Comparison of ENCODE assay signal across 9 cellular contexts in the genomic region with DNA sequence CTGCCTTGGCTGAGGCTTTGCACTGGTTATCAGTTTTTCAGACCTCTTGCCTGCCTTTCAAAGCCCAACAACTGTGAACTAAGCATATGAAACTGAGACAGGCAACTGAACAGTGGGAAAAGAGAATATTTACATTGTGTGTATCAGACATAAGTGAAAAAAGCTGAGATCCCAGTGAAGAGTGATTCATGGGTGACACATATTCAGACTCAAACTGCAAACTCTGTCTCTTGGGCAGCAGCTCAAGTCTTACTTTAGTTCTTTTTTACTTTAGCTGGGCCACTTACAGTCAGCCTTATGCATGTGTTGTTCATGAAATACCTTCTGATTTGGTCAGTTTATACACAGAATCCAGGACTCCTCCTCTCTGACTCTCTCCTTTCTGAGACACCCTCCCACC. TPM values are rescaled to one million over a fixed set of nuclear protein-coding genes. Genes with fewer than 3 reads are reported as not detected.
DNase-seq lines count a peak whose midpoint lies in the region; ATAC-seq and TF ChIP-seq lines count a peak whose summit lies in the region.
"Had no signal": no experiment of that assay in that cellular context is flagged by ENCODE, and none has a peak within 500 bp of the region (broad histone marks: within the 10 kb centered on the region; RNA-seq: fewer than 3 reads in every experiment).

No MANE protein-coding gene starts in this region.

- H3K4me1 Mint-ChIP-seq in stimulated activated naive CD8-positive, alpha-beta T cell treated with anti-CD3 and anti-CD28 coated beads, Interleukin-15, Interleukin-2, amounts not matched to agents 100 ng/mL and 50 ng/mL, for 24 hours (ENCODE audit: low read depth), result peaks cover 72% of the 10 kb centered on the region

- ATAC-seq in activated naive CD4-positive, alpha-beta T cell treated with anti-CD3 and anti-CD28 coated beads, Interleukin-2, amount 50 U/mL, for 72 hours, result peak; percentile 97 to 98
- peak; percentile 68 for ATAC-seq in SK-N-SH treated with all-trans-retinoic acid at 6 μM for 48 hours

- DNase-seq in activated naive CD4-positive, alpha-beta T cell treated with anti-CD3 and anti-CD28 coated beads, Interleukin-2, amount 50 U/mL, for 72 hours (ENCODE audit: low spot score in 2 of 2), result no peak
- no peak for DNase-seq in activated naive CD4-positive, alpha-beta T cell treated with anti-CD3 and anti-CD28 coated beads, Interleukin-2, amount 50 U/mL, for 16 hours
- peak; percentile 67 for DNase-seq in fibroblast of gingiva (ENCODE audit: low read depth)
- DNase-seq in HK-2 (ENCODE audit: unreplicated experiment), result no peak
- DNase-seq in right atrium auricular region (ENCODE audit: low spot score), result no peak
- DNase-seq in hippocampal formation (lab: John Stamatoyannopoulos, UW), result no peak
- DNase-seq: Right ventricle myocardium superior had no signal

- no peaks in the 10 kb centered on the region for H3K9me3 ChIP-seq in right atrium auricular region

- no peaks in the 10 kb centered on the region for H3K27me3 Mint-ChIP-seq in stimulated activated naive CD8-positive, alpha-beta T cell treated with anti-CD3 and anti-CD28 coated beads, Interleukin-15, Interleukin-2, amounts not matched to agents 100 ng/mL and 50 ng/mL, for 24 hours

- H3K27me3 ChIP-seq in right atrium auricular region, result no peaks in the 10 kb centered on the region

- H3K36me3 ChIP-seq in right atrium auricular region, result no peaks in the 10 kb centered on the region

- no peak overlapping the region for H3K4me3 ChIP-seq in right atrium auricular region

- H3K27ac ChIP-seq in right atrium auricular region, result no peak overlapping the region

- peak overlapping the region; percentile 77 to 89 for H3K27ac Mint-ChIP-seq in activated naive CD4-positive, alpha-beta T cell treated with anti-CD3 and anti-CD28 coated beads, Interleukin-2, amount 50 U/mL, for 72 hours
- H3K27ac Mint-ChIP-seq in stimulated activated naive CD8-positive, alpha-beta T cell treated with anti-CD3 and anti-CD28 coated beads, Interleukin-15, Interleukin-2, amounts not matched to agents 100 ng/mL and 50 ng/mL, for 24 hours, result peak overlapping the region; percentile 76

- H3K9me3 Mint-ChIP-seq in activated naive CD4-positive, alpha-beta T cell treated with anti-CD3 and anti-CD28 coated beads, Interleukin-2, amount 50 U/mL, for 72 hours, result no peaks in the 10 kb centered on the region
- no peaks in the 10 kb centered on the region for H3K9me3 Mint-ChIP-seq in stimulated activated naive CD8-positive, alpha-beta T cell treated with anti-CD3 and anti-CD28 coated beads, Interleukin-15, Interleukin-2, amounts not matched to agents 100 ng/mL and 50 ng/mL, for 24 hours

- no peak for TF ChIP-seq CTCF in right atrium auricular region (IDR thresholded peaks at IDR 0.05)

- H3K4me3 Mint-ChIP-seq in stimulated activated naive CD8-positive, alpha-beta T cell treated with anti-CD3 and anti-CD28 coated beads, Interleukin-15, Interleukin-2, amounts not matched to agents 100 ng/mL and 50 ng/mL, for 24 hours, result peak overlapping the region; percentile 37

- peaks cover 12 to 52% of the 10 kb centered on the region in 2 donors for H3K36me3 Mint-ChIP-seq in activated naive CD4-positive, alpha-beta T cell treated with anti-CD3 and anti-CD28 coated beads, Interleukin-2, amount 50 U/mL, for 72 hours
- peaks cover 72% of the 10 kb centered on the region for H3K36me3 Mint-ChIP-seq in stimulated activated naive CD8-positive, alpha-beta T cell treated with anti-CD3 and anti-CD28 coated beads, Interleukin-15, Interleukin-2, amounts not matched to agents 100 ng/mL and 50 ng/mL, for 24 hours (ENCODE audit: low read depth)

- peaks cover 0 to 16% of the 10 kb centered on the region in 2 donors for H3K4me1 ChIP-seq in right atrium auricular region

TF ChIP-seq in SK-N-SH treated with all-trans-retinoic acid at 6 μM for 48 hours, 23 proteins besides CTCF, POLR2A, EP300 and RAD21:
- TF ChIP-seq ESRRG (CRISPR knock-in tag; IDR thresholded peaks at IDR 0.05), result no peak
- TF ChIP-seq ISL1 (CRISPR knock-in tag; IDR thresholded peaks at IDR 0.05), result no peak
- no peak for TF ChIP-seq ZNF70 (CRISPR knock-in tag; IDR thresholded peaks at IDR 0.05)
- TF ChIP-seq, protein P1, sequence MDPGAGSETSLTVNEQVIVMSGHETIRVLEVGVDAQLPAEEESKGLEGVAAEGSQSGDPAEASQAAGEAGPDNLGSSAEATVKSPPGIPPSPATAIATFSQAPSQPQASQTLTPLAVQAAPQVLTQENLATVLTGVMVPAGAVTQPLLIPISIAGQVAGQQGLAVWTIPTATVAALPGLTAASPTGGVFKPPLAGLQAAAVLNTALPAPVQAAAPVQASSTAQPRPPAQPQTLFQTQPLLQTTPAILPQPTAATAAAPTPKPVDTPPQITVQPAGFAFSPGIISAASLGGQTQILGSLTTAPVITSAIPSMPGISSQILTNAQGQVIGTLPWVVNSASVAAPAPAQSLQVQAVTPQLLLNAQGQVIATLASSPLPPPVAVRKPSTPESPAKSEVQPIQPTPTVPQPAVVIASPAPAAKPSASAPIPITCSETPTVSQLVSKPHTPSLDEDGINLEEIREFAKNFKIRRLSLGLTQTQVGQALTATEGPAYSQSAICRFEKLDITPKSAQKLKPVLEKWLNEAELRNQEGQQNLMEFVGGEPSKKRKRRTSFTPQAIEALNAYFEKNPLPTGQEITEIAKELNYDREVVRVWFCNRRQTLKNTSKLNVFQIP (CRISPR knock-in tag; IDR thresholded peaks at IDR 0.05; ENCODE audit: borderline replicate concordance, low read depth), result no peak
- TF ChIP-seq, protein P2, sequence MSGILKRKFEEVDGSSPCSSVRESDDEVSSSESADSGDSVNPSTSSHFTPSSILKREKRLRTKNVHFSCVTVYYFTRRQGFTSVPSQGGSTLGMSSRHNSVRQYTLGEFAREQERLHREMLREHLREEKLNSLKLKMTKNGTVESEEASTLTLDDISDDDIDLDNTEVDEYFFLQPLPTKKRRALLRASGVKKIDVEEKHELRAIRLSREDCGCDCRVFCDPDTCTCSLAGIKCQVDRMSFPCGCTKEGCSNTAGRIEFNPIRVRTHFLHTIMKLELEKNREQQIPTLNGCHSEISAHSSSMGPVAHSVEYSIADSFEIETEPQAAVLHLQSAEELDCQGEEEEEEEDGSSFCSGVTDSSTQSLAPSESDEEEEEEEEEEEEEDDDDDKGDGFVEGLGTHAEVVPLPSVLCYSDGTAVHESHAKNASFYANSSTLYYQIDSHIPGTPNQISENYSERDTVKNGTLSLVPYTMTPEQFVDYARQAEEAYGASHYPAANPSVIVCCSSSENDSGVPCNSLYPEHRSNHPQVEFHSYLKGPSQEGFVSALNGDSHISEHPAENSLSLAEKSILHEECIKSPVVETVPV (CRISPR knock-in tag; IDR thresholded peaks at IDR 0.05), result no peak

RNA-seq across cellular contexts. Expression of a gene that starts 19.2 kb away (rescaled TPM):
- 10 to 100 TPM; 48.1 to 70.6 TPM for total RNA-seq in activated naive CD4-positive, alpha-beta T cell treated with anti-CD3 and anti-CD28 coated beads, Interleukin-2, amount 50 U/mL, for 72 hours
- total RNA-seq in right atrium auricular region, result 10 to 100 TPM; 39.0 to 81.5 TPM
